14 cellular contexts compared by ENCODE assay signal in the genomic region with DNA sequence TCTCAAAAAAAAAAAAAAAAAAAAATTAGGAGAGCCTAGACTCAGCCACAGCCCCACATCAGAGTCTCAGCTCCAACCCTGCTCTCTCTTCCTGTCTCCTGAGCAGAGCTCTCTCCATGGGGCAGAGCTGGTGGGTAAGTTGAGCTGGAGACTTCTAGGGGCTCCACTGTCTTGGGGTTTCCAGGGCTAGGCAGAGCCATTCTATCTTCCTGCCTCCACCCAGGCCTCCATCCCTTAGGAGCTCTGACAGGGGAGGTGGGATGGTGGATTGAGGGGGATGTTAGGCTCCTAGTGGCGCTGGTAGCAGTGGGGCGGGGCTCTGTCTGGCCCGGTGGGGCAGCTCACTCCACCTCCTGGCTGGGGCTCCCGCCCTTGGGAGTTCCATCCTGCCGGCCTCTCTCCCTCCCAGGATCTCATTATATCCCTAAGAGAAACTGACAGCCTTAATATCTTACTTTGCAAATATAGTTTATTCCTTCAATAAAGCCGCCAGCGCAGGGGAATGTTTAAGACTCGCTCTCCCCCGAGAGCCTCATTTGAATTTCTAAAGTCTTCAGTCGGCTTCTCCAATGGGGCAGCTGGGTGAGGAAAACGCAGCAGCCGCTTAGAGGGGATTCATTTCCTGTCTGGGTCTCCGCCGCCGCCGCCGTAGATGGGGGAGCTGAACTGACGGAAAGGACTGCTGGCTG. TPM values are rescaled to one million over a fixed set of nuclear protein-coding genes. Genes with fewer than 3 reads are reported as not detected.
DNase-seq lines count a peak whose midpoint lies in the region; ATAC-seq, FAIRE-seq and TF ChIP-seq lines count a peak whose summit lies in the region.
"Had no signal": no experiment of that assay in that cellular context is flagged by ENCODE, and none has a peak within 500 bp of the region (broad histone marks: within the 10 kb centered on the region; RNA-seq: fewer than 3 reads in every experiment).

No MANE protein-coding gene starts in this region.

- H3K79me2 ChIP-seq in DND-41 (ENCODE audit: insufficient read depth, low read length) (no peaks in the 10 kb centered on the region), H1 (ENCODE audit: control insufficient read depth in 1 of 2, insufficient read depth in 2 of 2, low read length in 2 of 2) (no peaks in the 10 kb centered on the region), neural progenitor cell (ENCODE audit: low read depth) (no peaks in the 10 kb centered on the region)

- H3K56ac ChIP-seq in H1 (replicated peaks; ENCODE audit: insufficient read length, low read depth, low read length), result no peak overlapping the region

- no peak overlapping the region for H3K4ac ChIP-seq in H1 (replicated peaks; ENCODE audit: insufficient read length, low read depth, low read length)

- POLR2A ChIA-PET in H1 (lab: Charles Lee; ENCODE audit: partially characterized antibody), result interaction anchor here (0.7 to 3.0 kb wide), 15 partner anchors 9 to 184 kb away, joined by 3 to 15 read pairs (median 3); a partner anchor contains a TSS

- H3K18ac ChIP-seq in H1 (ENCODE audit: extremely low read depth, low read length), result peak overlapping the region; percentile 83

- H3K27ac ChIP-seq in DND-41 (ENCODE audit: low read length) (peak overlapping the region; percentile 75), H1 (ENCODE audit: low read depth, low read length) (no peak overlapping the region), neural progenitor cell (no peak overlapping the region), ascending aorta (no peak overlapping the region)
- H3K27ac ChIP-seq: breast epithelium, prostate gland, suprapubic skin had no signal

- H3K27me3 Mint-ChIP-seq in neural progenitor cell (ENCODE audit: insufficient read depth, low read depth), result peaks cover 17% of the 10 kb centered on the region

- TF ChIP-seq RAD21 in H1 (IDR thresholded peaks at IDR 0.05 in 1 of 2, conservative IDR thresholded peaks at IDR 0.05 in 1 of 2; ENCODE audit: low read depth in 2 of 2, low read length in 2 of 2), result no peak

- H3K4me3 Mint-ChIP-seq in neural progenitor cell, result peak overlapping the region; percentile 74

- peak overlapping the region; percentile 81; the same call in 1 of the 2 replicates for H2BK5ac ChIP-seq in H1 (ENCODE audit: low read depth, low read length)

- H3K36me3 ChIP-seq in DND-41 (ENCODE audit: insufficient read depth, low read length) (no peaks in the 10 kb centered on the region), H1 (ENCODE audit: control insufficient read depth in 2 of 4, insufficient read depth in 4 of 4, low read length in 3 of 4) (no peaks in the 10 kb centered on the region), neural progenitor cell (no peaks in the 10 kb centered on the region), ascending aorta (no peaks in the 10 kb centered on the region)
- H3K36me3 ChIP-seq: breast epithelium, prostate gland, suprapubic skin had no signal

- peak overlapping the region; percentile 90 for H3K27ac Mint-ChIP-seq in neural progenitor cell

- ATAC-seq in DND-41 (ENCODE audit: insufficient read depth, low read depth) (peak; percentile 90), HG03565 (IDR thresholded peaks at IDR 0.05; ENCODE audit: unreplicated experiment) (no peak)
- ATAC-seq: left ventricle myocardium superior had no signal

- H4K20me1 ChIP-seq in DND-41 (ENCODE audit: insufficient read depth, low read length) (no peaks in the 10 kb centered on the region; the same call in 1 of the 2 replicates), H1 (replicated peaks in 1 of 2; ENCODE audit: control insufficient read depth in 1 of 2, insufficient read depth in 2 of 2, low read length in 2 of 2) (no peaks in the 10 kb centered on the region), neural progenitor cell (ENCODE audit: low read depth) (no peaks in the 10 kb centered on the region)

- H3K79me1 ChIP-seq in H1 (ENCODE audit: low read depth, low read length), result no peaks in the 10 kb centered on the region

- peak overlapping the region; percentile 95 for H2AFZ ChIP-seq in DND-41 (ENCODE audit: low read depth, low read length)
- peak overlapping the region; percentile 44; the same call in 1 of the 2 replicates for H2AFZ ChIP-seq in H1 (ENCODE audit: low read length)
- H2AFZ ChIP-seq in neural progenitor cell (replicated peaks), result peak overlapping the region; percentile 93

- no peak overlapping the region for H2BK120ac ChIP-seq in H1 (replicated peaks; ENCODE audit: low read depth, low read length)

- peak overlapping the region; percentile 56 for H3K9ac ChIP-seq in DND-41 (ENCODE audit: low read depth, low read length)
- no peak overlapping the region for H3K9ac ChIP-seq in H1 (replicated peaks in 1 of 4; ENCODE audit: extremely low read depth in 1 of 4, low read depth in 3 of 4, low read length in 3 of 4)
- H3K9ac ChIP-seq in neural progenitor cell, result no peak overlapping the region

- peaks cover 24% of the 10 kb centered on the region for H3K4me1 ChIP-seq in DND-41 (ENCODE audit: insufficient read depth, low read length)
- peaks cover 0 to 7% (median 6%) of the 10 kb centered on the region in 4 experiments; a peak in 5 of 7 replicates for H3K4me1 ChIP-seq in H1 (replicated peaks in 1 of 4; ENCODE audit: control insufficient read depth in 3 of 4, insufficient read depth in 4 of 4, low read length in 3 of 4)
- H3K4me1 ChIP-seq in neural progenitor cell, result peaks cover 22% of the 10 kb centered on the region
- H3K4me1 ChIP-seq in ascending aorta, result no peaks in the 10 kb centered on the region
- H3K4me1 ChIP-seq: breast epithelium, prostate gland had no signal

- H3K23ac ChIP-seq in H1 (ENCODE audit: insufficient read length), result no peak overlapping the region

- no peak overlapping the region for H4K8ac ChIP-seq in H1 (ENCODE audit: extremely low read depth, insufficient read depth, low read length)

- H3K27me3 ChIP-seq in DND-41 (ENCODE audit: insufficient read depth, low read length, poor library complexity) (no peaks in the 10 kb centered on the region), H1 (replicated peaks in 1 of 4; ENCODE audit: control insufficient read depth in 3 of 4, extremely low read depth in 1 of 4, insufficient read depth in 3 of 4, low read length in 3 of 4) (peaks cover 0 to 16% (median 8%) of the 10 kb centered on the region in 4 experiments; a peak in 5 of 7 replicates), neural progenitor cell (peaks cover 4% of the 10 kb centered on the region), ascending aorta (no peaks in the 10 kb centered on the region)
- H3K27me3 ChIP-seq: breast epithelium had no signal

- peak overlapping the region; percentile 5 to 59; a peak in 3 of 4 replicates for H3K4me3 ChIP-seq in DND-41 (ENCODE audit: low read depth in 1 of 2, low read length in 2 of 2)
- H3K4me3 ChIP-seq in H1 (ENCODE audit: extremely low read depth in 1 of 4, insufficient read depth in 2 of 4, low read depth in 3 of 4, low read length in 4 of 4), result peak overlapping the region; percentile 25 to 63 (median 32); a peak in 7 of 8 replicates
- H3K4me3 ChIP-seq in neural progenitor cell, result peak overlapping the region; percentile 36
- no peak overlapping the region for H3K4me3 ChIP-seq in ascending aorta
- H3K4me3 ChIP-seq: breast epithelium, prostate gland, suprapubic skin had no signal

- 2% methylated on average over 17 of the region's 18 CpGs; no CpG with 5 or more reads in 1 of the 2 experiments for WGBS in H1 (ENCODE audit: extremely low coverage in 1 of 2, insufficient coverage in 1 of 2, insufficient read length in 1 of 2, insufficient replicate concordance in 2 of 2, low coverage in 1 of 2, low lambda C conversion rate in 2 of 2, missing lambda C conversion rate in 1 of 2), 2 experiments

- intact Hi-C loops in ascending aorta (cut with DNase I), result no loop called here

- peak; percentile 64 for DNase-seq in DND-41
- peak; percentile 30 for DNase-seq in NCI-H69 (lab: John Stamatoyannopoulos, UW)
- DNase-seq in H1 (ENCODE audit: low read depth in 1 of 2, low spot score in 2 of 2), result peak in 1 of 2 experiments; percentile 84
- peak; percentile 64 for DNase-seq in neural progenitor cell (ENCODE audit: low spot score)
- DNase-seq in effector CD4-positive, alpha-beta T cell, result no peak
- DNase-seq in RKO (ENCODE audit: low spot score), result no peak
- no peak for DNase-seq in ascending aorta (ENCODE audit: low spot score in 2 of 2)
- DNase-seq: left ventricle myocardium superior; stimulated activated CD4-positive, alpha-beta T cell treated with anti-CD3 and anti-CD28 coated beads, Interleukin-2, amount 100 ng/mL, for 48 hours had no signal

- CTCF ChIA-PET in H1 (lab: Charles Lee; ENCODE audit: partially characterized antibody), result interaction anchor here (0.8 to 8.5 kb wide), 10 partner anchors 10 to 67 kb away, joined by 3 to 56 read pairs (median 6); no protein-coding TSS in a partner anchor

- peaks cover 15% of the 10 kb centered on the region for H3K4me1 Mint-ChIP-seq in neural progenitor cell

- peaks cover 17% of the 10 kb centered on the region; the same call in 1 of the 2 replicates for H3K23me2 ChIP-seq in H1 (ENCODE audit: low read depth, low read length)

- H3K4me2 ChIP-seq in DND-41 (ENCODE audit: insufficient read depth, low read length) (peak overlapping the region; percentile 85), H1 (ENCODE audit: insufficient read depth in 1 of 2, low read depth in 2 of 2, low read length in 2 of 2) (peak overlapping the region; percentile 62 to 67), neural progenitor cell (peak overlapping the region; percentile 75)

- no peak for FAIRE-seq in H1 (lab: Jason Lieb, UNC)

- no peak overlapping the region for H2BK12ac ChIP-seq in H1 (ENCODE audit: low read depth, low read length)

- H4K5ac ChIP-seq in H1 (ENCODE audit: insufficient read length, low read depth, low read length), result no peak overlapping the region

- peaks cover 3% of the 10 kb centered on the region for H3K9me3 Mint-ChIP-seq in neural progenitor cell

- no peak overlapping the region for H4K91ac ChIP-seq in H1 (replicated peaks; ENCODE audit: insufficient read length, low read length)

- TF ChIP-seq POLR2A in H1 (IDR thresholded peaks at IDR 0.05; ENCODE audit: control extremely low read depth in 1 of 2, low read depth in 2 of 2, low read length in 2 of 2), result peak in 1 of 2 experiments; percentile 25; a peak in 1 of 3 replicates

- no peak overlapping the region for H2AK5ac ChIP-seq in H1 (ENCODE audit: low read depth, low read length)

- H3K9me3 ChIP-seq in DND-41 (ENCODE audit: insufficient read depth, low read length, severe bottlenecking) (no peaks in the 10 kb centered on the region), H1 (ENCODE audit: insufficient read depth in 2 of 2, low read depth in 1 of 2, low read length in 1 of 2) (no peaks in the 10 kb centered on the region), neural progenitor cell (ENCODE audit: low read depth) (no peaks in the 10 kb centered on the region), ascending aorta (no peaks in the 10 kb centered on the region)
- H3K9me3 ChIP-seq: breast epithelium, prostate gland, suprapubic skin had no signal

- TF ChIP-seq CTCF in DND-41 (IDR thresholded peaks at IDR 0.05; ENCODE audit: borderline replicate concordance, extremely low read depth, low read length, poor library complexity, severe bottlenecking) (no peak), H1 (IDR thresholded peaks at IDR 0.05; ENCODE audit: control extremely low read depth in 1 of 3, insufficient read depth in 1 of 3, low read depth in 1 of 3, low read length in 3 of 3) (no peak), neural progenitor cell (IDR thresholded peaks at IDR 0.05) (no peak), ascending aorta (IDR thresholded peaks at IDR 0.05) (no peak)

- no peaks in the 10 kb centered on the region for H3K36me3 Mint-ChIP-seq in neural progenitor cell

- no peak overlapping the region for H2BK20ac ChIP-seq in H1 (ENCODE audit: low read length)

- peaks cover 15% of the 10 kb centered on the region for H3F3A ChIP-seq in neural progenitor cell (ENCODE audit: low read depth)

- H2BK15ac ChIP-seq in H1 (ENCODE audit: low read length), result no peak overlapping the region; the same call in 1 of the 2 replicates

- no peak overlapping the region for H3K14ac ChIP-seq in H1 (ENCODE audit: insufficient read length)

- TF ChIP-seq EP300 in H1 (IDR thresholded peaks at IDR 0.05; ENCODE audit: borderline replicate concordance in 1 of 2, low read depth in 2 of 2, low read length in 2 of 2), result no peak

RNA-seq across cellular contexts. Expression of a gene that starts 19.2 kb away (rescaled TPM):
- total RNA-seq in H1 (2021; fragmentation: NEBNext Ultra II Directional; extraction: Animal tissue kit (Norgen Biotek cat#: 25700)), result 7.5 and 7.6 TPM in 2 replicates
- polyA plus RNA-seq in H1 (2011; rRNA removed), result 10.5 and 16.5 TPM in 2 replicates
- 8.9 TPM for polyA plus RNA-seq in H1 (2011; cell fraction: cytosol; rRNA removed)
- polyA plus RNA-seq in H1 (2011; cell fraction: nucleus; rRNA removed), result 7.5 TPM
- polyA plus RNA-seq in H1 (2012, experiment 1 of 2), result 2.9 to 8.4 TPM (median 5.8 TPM) in 4 replicates
- polyA plus RNA-seq in H1 (2012, experiment 2 of 2), result 4.5 TPM
- polyA plus RNA-seq in H1 (2013, experiment 1 of 2), result 14.0 TPM
- 16.0 TPM for polyA plus RNA-seq in H1 (2013, experiment 2 of 2)
- polyA minus RNA-seq in H1 (2011; rRNA and poly(A)+ RNA removed), result 0.61 and 1.1 TPM in 2 replicates
- polyA minus RNA-seq in H1 (2011; cell fraction: cytosol; rRNA and poly(A)+ RNA removed), result 2.3 TPM
- 2.5 TPM for polyA minus RNA-seq in H1 (2011; cell fraction: nucleus; rRNA and poly(A)+ RNA removed)
- 4.7 TPM in 1 of 2 replicates, not detected in the other for total RNA-seq in neural progenitor cell (ENCODE audit: low replicate concordance)
- total RNA-seq in ascending aorta, result not detected
- total RNA-seq: OCI-LY7, suprapubic skin had no signal

RNA-seq across cellular contexts. Expression of a gene that starts 39.8 kb away (rescaled TPM):
- total RNA-seq in H1 (2021; fragmentation: NEBNext Ultra II Directional; extraction: Animal tissue kit (Norgen Biotek cat#: 25700)), result 58.1 and 59.4 TPM in 2 replicates
- polyA plus RNA-seq in H1 (2011; rRNA removed), result 39.0 and 51.1 TPM in 2 replicates
- 35.6 TPM for polyA plus RNA-seq in H1 (2011; cell fraction: cytosol; rRNA removed)
- polyA plus RNA-seq in H1 (2011; cell fraction: nucleus; rRNA removed), result 109 TPM
- 31.0 to 37.4 TPM (median 33.7 TPM) in 4 replicates for polyA plus RNA-seq in H1 (2012, experiment 1 of 2)
- 20.8 TPM for polyA plus RNA-seq in H1 (2012, experiment 2 of 2)
- 26.2 TPM for polyA plus RNA-seq in H1 (2013, experiment 1 of 2)
- polyA plus RNA-seq in H1 (2013, experiment 2 of 2), result 24.0 TPM
- polyA minus RNA-seq in H1 (2011; rRNA and poly(A)+ RNA removed), result 31.5 and 40.2 TPM in 2 replicates
- 30.2 TPM for polyA minus RNA-seq in H1 (2011; cell fraction: cytosol; rRNA and poly(A)+ RNA removed)
- polyA minus RNA-seq in H1 (2011; cell fraction: nucleus; rRNA and poly(A)+ RNA removed), result 55.8 TPM
- total RNA-seq in neural progenitor cell (ENCODE audit: low replicate concordance) (15.1 and 46.0 TPM in 2 replicates), ascending aorta (not detected)

Comparison
In these comparisons a context has a peak if more than half of its experiments do, and no peak if none do; other contexts are left out.
1. DNase-seq: peak in DND-41 (single experiment), NCI-H69 (single experiment) and neural progenitor cell (single experiment); none in effector CD4-positive, alpha-beta T cell (single experiment), RKO (single experiment) and ascending aorta (0 of 2).
2. H2AFZ ChIP-seq: peak in every context shown above with its lines; median percentile 95 in DND-41; 93 in neural progenitor cell; 44 in H1.
3. H3K4me3 ChIP-seq: peak in DND-41 (2 of 2), H1 (4 of 4) and neural progenitor cell (single experiment); none in ascending aorta (0 of 2).
4. RNA of a gene that starts 39.8 kb away (total RNA-seq): 58.1 to 59.4 TPM in H1 and 15.1 to 46.0 TPM in neural progenitor cell; not detected in ascending aorta (single experiment); every median in the first group is over 10 times any median in the second.
5. Peak in every context shown above with its lines, with median percentiles within 50 percentile points of each other: H3K4me2 ChIP-seq.